In the genomic region with DNA sequence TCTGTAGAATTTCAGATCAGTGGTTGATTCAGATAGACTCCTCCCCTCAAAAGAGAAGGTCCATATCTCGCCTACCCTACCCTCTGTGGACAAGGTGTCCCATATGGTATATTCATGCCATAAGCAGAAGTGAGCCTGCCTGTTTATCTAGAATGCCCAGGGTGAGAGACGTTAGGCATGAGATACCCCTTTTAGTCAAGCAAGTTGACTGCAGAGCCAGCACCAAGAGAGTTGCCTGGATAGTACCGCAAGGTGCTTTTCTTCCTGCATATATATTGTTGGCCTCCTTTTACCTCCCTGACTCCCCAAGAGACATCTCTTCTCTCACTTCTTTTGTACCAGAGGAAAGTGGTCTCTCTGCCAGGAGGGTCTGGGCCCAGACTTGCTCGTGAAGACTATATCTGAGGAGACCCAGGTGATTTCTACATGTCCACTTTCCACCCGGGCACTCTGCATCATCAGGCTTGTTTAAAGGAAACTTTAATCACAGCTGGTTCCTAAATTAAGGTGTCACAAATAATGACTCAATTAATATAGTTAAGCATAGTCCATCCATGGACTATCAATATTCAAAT, we compare ENCODE assay signal across 10 cellular contexts. TPM values are rescaled to one million over a fixed set of nuclear protein-coding genes. Genes with fewer than 3 reads are reported as not detected.
DNase-seq lines count a peak whose midpoint lies in the region; ATAC-seq and TF ChIP-seq lines count a peak whose summit lies in the region.
"Had no signal": no experiment of that assay in that cellular context is flagged by ENCODE, and none has a peak within 500 bp of the region (broad histone marks: within the 10 kb centered on the region; RNA-seq: fewer than 3 reads in every experiment).

No MANE protein-coding gene starts in this region.

- no peaks in the 10 kb centered on the region for H3K9me3 ChIP-seq in CD4-positive, alpha-beta memory T cell (ENCODE audit: control insufficient read depth in 1 of 2, low read length in 2 of 2)
- H3K9me3 ChIP-seq in duodenal mucosa (ENCODE audit: control insufficient read depth in 1 of 2, low read length in 2 of 2) = no peaks in the 10 kb centered on the region

- peak overlapping the region; percentile 93 to 99 (median 96) for H3K4me3 Mint-ChIP-seq in CD4-positive, alpha-beta memory T cell
- H3K4me3 Mint-ChIP-seq in osteocyte (ENCODE audit: unreplicated experiment) (no peak overlapping the region), glutamatergic neuron (ENCODE audit: unreplicated experiment) (no peak overlapping the region)

- CTCF ChIA-PET in CD4-positive, alpha-beta memory T cell (lab: Charles Lee; ENCODE audit: partially characterized antibody) = interaction anchor here (0.9 to 5.0 kb wide), 7 partner anchors 149 to 356 kb away, joined by 3 to 83 read pairs (median 3); no protein-coding TSS in a partner anchor

- H3K9ac ChIP-seq in duodenal mucosa (ENCODE audit: low read depth in 1 of 2, low read length in 2 of 2) = peak overlapping the region; percentile 9 to 72

- no peaks in the 10 kb centered on the region for H3K27me3 ChIP-seq in CD4-positive, alpha-beta memory T cell (ENCODE audit: insufficient read depth, low read length)
- peaks cover 15 to 18% of the 10 kb centered on the region in 2 donors for H3K27me3 ChIP-seq in duodenal mucosa (ENCODE audit: control insufficient read depth in 1 of 2, insufficient read depth in 2 of 2, low read length in 2 of 2)

- POLR2A ChIA-PET in CD4-positive, alpha-beta memory T cell (lab: Charles Lee; ENCODE audit: partially characterized antibody) = interaction anchor here (0.7 to 11.3 kb wide), 18 partner anchors 8 to 355 kb away, joined by 3 to 374 read pairs (median 3); no protein-coding TSS in a partner anchor

- peak overlapping the region; percentile 86 for H3K27ac ChIP-seq in CD4-positive, alpha-beta memory T cell (ENCODE audit: low read depth, low read length)
- peak overlapping the region; percentile 35 for H3K27ac ChIP-seq in duodenal mucosa (ENCODE audit: low read depth, low read length)

- peaks cover 44 to 90% (median 58%) of the 10 kb centered on the region in 4 donors for H3K4me1 Mint-ChIP-seq in CD4-positive, alpha-beta memory T cell
- peaks cover 25% of the 10 kb centered on the region for H3K4me1 Mint-ChIP-seq in osteocyte (ENCODE audit: unreplicated experiment)
- peaks cover 2% of the 10 kb centered on the region for H3K4me1 Mint-ChIP-seq in glutamatergic neuron (ENCODE audit: low read depth, unreplicated experiment)

- peaks cover 66 to 67% of the 10 kb centered on the region in 2 donors for H3K36me3 Mint-ChIP-seq in CD4-positive, alpha-beta memory T cell
- no peaks in the 10 kb centered on the region for H3K36me3 Mint-ChIP-seq in osteocyte (ENCODE audit: unreplicated experiment)
- no peaks in the 10 kb centered on the region for H3K36me3 Mint-ChIP-seq in glutamatergic neuron (ENCODE audit: unreplicated experiment)

- no peaks in the 10 kb centered on the region for H3K9me3 Mint-ChIP-seq in CD4-positive, alpha-beta memory T cell
- H3K9me3 Mint-ChIP-seq in osteocyte (ENCODE audit: unreplicated experiment) (no peaks in the 10 kb centered on the region), glutamatergic neuron (ENCODE audit: unreplicated experiment) (no peaks in the 10 kb centered on the region)

- no peak for DNase-seq in CD4-positive, alpha-beta memory T cell
- DNase-seq in MV-4-11 (lab: John Stamatoyannopoulos, UW) (peak; percentile 27), NCI-H82 (lab: John Stamatoyannopoulos, UW) (no peak), osteocyte (ENCODE audit: extremely low spot score, unreplicated experiment) (no peak), glutamatergic neuron (no peak), NCI-H524 treated with DMSO at 0.1 percent for 48 hours (lab: John Stamatoyannopoulos, UW) (no peak)
- DNase-seq: NCI-H187 had no signal

- H3K36me3 ChIP-seq in CD4-positive, alpha-beta memory T cell (ENCODE audit: insufficient read depth, low read length) = no peaks in the 10 kb centered on the region
- no peaks in the 10 kb centered on the region for H3K36me3 ChIP-seq in duodenal mucosa (ENCODE audit: control insufficient read depth in 1 of 2, insufficient read depth in 2 of 2, low read length in 2 of 2)

- ATAC-seq in GM18867 (IDR thresholded peaks at IDR 0.05; ENCODE audit: unreplicated experiment) = peak; percentile 24
- ATAC-seq: Right ventricle myocardium inferior had no signal

- H3K4me1 ChIP-seq in CD4-positive, alpha-beta memory T cell (ENCODE audit: insufficient read depth, low read length) = peaks cover 50% of the 10 kb centered on the region
- peaks cover 9 to 12% of the 10 kb centered on the region in 2 donors for H3K4me1 ChIP-seq in duodenal mucosa (ENCODE audit: control insufficient read depth in 1 of 2, insufficient read depth in 2 of 2, low read length in 2 of 2)

- intact Hi-C loops in CD4-positive, alpha-beta memory T cell (cut with micrococcal nuclease) = no loop called here

- H3K4me3 ChIP-seq in CD4-positive, alpha-beta memory T cell (ENCODE audit: low read length in 2 of 2) = peak overlapping the region; percentile 26 to 91
- peak overlapping the region; percentile 24 to 31 for H3K4me3 ChIP-seq in duodenal mucosa (ENCODE audit: low read depth in 1 of 2, low read length in 2 of 2)

- no peaks in the 10 kb centered on the region for H3K27me3 Mint-ChIP-seq in CD4-positive, alpha-beta memory T cell
- H3K27me3 Mint-ChIP-seq in osteocyte (ENCODE audit: unreplicated experiment) (no peaks in the 10 kb centered on the region), glutamatergic neuron (ENCODE audit: unreplicated experiment) (peaks cover 2% of the 10 kb centered on the region)

- peak overlapping the region; percentile 87 to 98 (median 96) for H3K27ac Mint-ChIP-seq in CD4-positive, alpha-beta memory T cell
- H3K27ac Mint-ChIP-seq in osteocyte (ENCODE audit: unreplicated experiment) (no peak overlapping the region), glutamatergic neuron (ENCODE audit: unreplicated experiment) (no peak overlapping the region)

- no peak for TF ChIP-seq CTCF in osteocyte (IDR thresholded peaks at IDR 0.05)
- TF ChIP-seq CTCF in glutamatergic neuron (IDR thresholded peaks at IDR 0.05; ENCODE audit: partially characterized antibody, unreplicated experiment) = no peak

RNA-seq across cellular contexts. Expression of gene ITGA4, which starts 4.0 kb away (rescaled TPM):
- total RNA-seq in CD4-positive, alpha-beta memory T cell = 100 to 1,000 TPM; 278 to 297 TPM
- 100 to 1,000 TPM; 219 to 256 TPM for polyA plus RNA-seq in CD4-positive, alpha-beta memory T cell
- 5.7 and 6.5 TPM in 2 replicates for total RNA-seq in osteocyte
- total RNA-seq in glutamatergic neuron (ENCODE audit: unreplicated experiment) = 5.4 TPM

Comparison
In these comparisons a context has a peak if more than half of its experiments do, and no peak if none do; other contexts are left out.
1. H3K27ac Mint-ChIP-seq: peak in CD4-positive, alpha-beta memory T cell (7 of 7); none in osteocyte (single experiment) and glutamatergic neuron (single experiment).
2. H3K4me3 Mint-ChIP-seq: peak in CD4-positive, alpha-beta memory T cell (8 of 8); none in osteocyte (single experiment) and glutamatergic neuron (single experiment).
3. RNA of gene ITGA4, which starts 4.0 kb away (total RNA-seq): 278 to 297 TPM in CD4-positive, alpha-beta memory T cell; 5.7 to 6.5 TPM in osteocyte and 5.4 TPM in glutamatergic neuron (single experiment); every median in the first group is over 10 times any median in the second.